Comparison of ENCODE assay signal across 15 cellular contexts in genomic region chr9:108439967-108440366, GRCh38.
DNase-seq lines count a peak whose midpoint lies in the region; ATAC-seq, FAIRE-seq and TF ChIP-seq lines count a peak whose summit lies in the region.
"Had no signal": no experiment of that assay in that cellular context is flagged by ENCODE, and none has a peak within 500 bp of the region (broad histone marks: within the 10 kb centered on the region; RNA-seq: fewer than 3 reads in every experiment).

No MANE protein-coding gene starts in this region.

- no peaks in the 10 kb centered on the region for H3K9me1 ChIP-seq in endothelial cell of umbilical vein (replicated peaks; ENCODE audit: control insufficient read depth, extremely low read depth, insufficient read depth, low read length)

- intact Hi-C loops in endothelial cell of umbilical vein (cut with micrococcal nuclease): no loop called here

- peaks cover 30% of the 10 kb centered on the region for H3K4me1 Mint-ChIP-seq in mesothelial cell of epicardium
- H3K4me1 Mint-ChIP-seq: activated T-helper 17 cell treated with anti-CD3 and anti-CD28 coated beads, Interleukin-2, amount 50 U/mL, for 72 hours; naive thymus-derived CD8-positive, alpha-beta T cell had no signal

- TF ChIP-seq POLR2A in endothelial cell of umbilical vein (IDR thresholded peaks at IDR 0.05; ENCODE audit: low read depth, low read length): no peak

- H2AFZ ChIP-seq in endothelial cell of umbilical vein (ENCODE audit: low read depth, low read length): peak overlapping the region; percentile 55

- CTCF ChIA-PET in endothelial cell of umbilical vein (lab: Charles Lee): no interaction called here

- H3K4me3 ChIP-seq in endothelial cell of umbilical vein (replicated peaks in 1 of 3; ENCODE audit: insufficient read depth in 1 of 3, low read depth in 1 of 3, low read length in 3 of 3): no peak overlapping the region
- H3K4me3 ChIP-seq: skin epidermis, upper lobe of left lung had no signal

- no peak overlapping the region for H3K27ac ChIP-seq in endothelial cell of umbilical vein (ENCODE audit: insufficient read depth, low read depth, low read length)
- H3K27ac ChIP-seq: upper lobe of left lung had no signal

- H3K36me3 Mint-ChIP-seq in mesothelial cell of epicardium: no peaks in the 10 kb centered on the region
- H3K36me3 Mint-ChIP-seq: naive thymus-derived CD8-positive, alpha-beta T cell had no signal

- H3K36me3 ChIP-seq in endothelial cell of umbilical vein (ENCODE audit: control insufficient read depth in 2 of 2, extremely low read depth in 1 of 2, insufficient read depth in 2 of 2, low read length in 2 of 2): no peaks in the 10 kb centered on the region
- H3K36me3 ChIP-seq: upper lobe of left lung had no signal

- peak overlapping the region; percentile 13 for H3K27ac Mint-ChIP-seq in mesothelial cell of epicardium
- H3K27ac Mint-ChIP-seq: activated T-helper 17 cell treated with anti-CD3 and anti-CD28 coated beads, Interleukin-2, amount 50 U/mL, for 72 hours; naive thymus-derived CD8-positive, alpha-beta T cell had no signal

- H3K4me1 ChIP-seq in endothelial cell of umbilical vein (ENCODE audit: control insufficient read depth, extremely low read depth, insufficient read depth, low read length): peaks cover 23% of the 10 kb centered on the region

- no peaks in the 10 kb centered on the region for H3K27me3 ChIP-seq in endothelial cell of umbilical vein (ENCODE audit: control insufficient read depth in 2 of 2, insufficient read depth in 2 of 2, low read length in 2 of 2)
- H3K27me3 ChIP-seq: upper lobe of left lung had no signal

- H3K4me2 ChIP-seq in endothelial cell of umbilical vein (ENCODE audit: insufficient read depth, low read length): no peak overlapping the region

- H4K20me1 ChIP-seq in endothelial cell of umbilical vein (replicated peaks; ENCODE audit: control insufficient read depth, extremely low read depth, insufficient read depth, low read length): no peaks in the 10 kb centered on the region

- H3K9me3 Mint-ChIP-seq in mesothelial cell of epicardium: no peaks in the 10 kb centered on the region

- H3K27me3 Mint-ChIP-seq in mesothelial cell of epicardium (ENCODE audit: low read depth): peaks cover 4% of the 10 kb centered on the region

- POLR2A ChIA-PET in endothelial cell of umbilical vein (lab: Charles Lee): no interaction called here

- no TSS peak for BruUV-seq in endothelial cell of umbilical vein (replicated peaks; lab: Mats Ljungman, UMichigan)

- ATAC-seq in GM18520 (IDR thresholded peaks at IDR 0.05; ENCODE audit: unreplicated experiment): no peak
- ATAC-seq: activated T-helper 17 cell treated with anti-CD3 and anti-CD28 coated beads, Interleukin-2, amount 50 U/mL, for 72 hours; naive thymus-derived CD8-positive, alpha-beta T cell had no signal

- DNase-seq in AG08395 (ENCODE audit: low spot score): peak; percentile 74
- DNase-seq in NCI-H82 treated with DMSO at 0.1 percent for 48 hours (lab: John Stamatoyannopoulos, UW; ENCODE audit: unreplicated experiment): peak; percentile 3
- peak; percentile 40 for DNase-seq in endothelial cell of umbilical vein (ENCODE audit: low read depth, low spot score)
- DNase-seq in mesothelial cell of epicardium (ENCODE audit: low spot score in 2 of 2, unreplicated experiment in 2 of 2): no peak
- DNase-seq in DMS 273 treated with DMSO at 0.1 percent for 48 hours (lab: John Stamatoyannopoulos, UW): no peak
- DNase-seq in activated naive CD4-positive, alpha-beta T cell (lab: John Stamatoyannopoulos, UW): no peak
- no peak for DNase-seq in SIG-M5 treated with dmso at 0.1 percent for 504 hours (lab: John Stamatoyannopoulos, UW; ENCODE audit: unreplicated experiment)
- DNase-seq: caudate nucleus; DND-41; naive thymus-derived CD8-positive, alpha-beta T cell; NCI-H1694 treated with DMSO at 0.1 percent for 48 hours; upper lobe of left lung had no signal

- H3K9ac ChIP-seq in endothelial cell of umbilical vein (replicated peaks; ENCODE audit: extremely low read depth, insufficient read depth, low read length): no peak overlapping the region

- no peak overlapping the region for H3K4me3 Mint-ChIP-seq in mesothelial cell of epicardium
- H3K4me3 Mint-ChIP-seq: activated T-helper 17 cell treated with anti-CD3 and anti-CD28 coated beads, Interleukin-2, amount 50 U/mL, for 72 hours; naive thymus-derived CD8-positive, alpha-beta T cell had no signal

- TF ChIP-seq CTCF in endothelial cell of umbilical vein (IDR thresholded peaks at IDR 0.05; ENCODE audit: extremely low read depth in 1 of 2, insufficient read depth in 1 of 2, low read depth in 1 of 2, low read length in 2 of 2) (no peak), mesothelial cell of epicardium (IDR thresholded peaks at IDR 0.05; ENCODE audit: unreplicated experiment) (no peak)

- no peaks in the 10 kb centered on the region for H3K79me2 ChIP-seq in endothelial cell of umbilical vein (ENCODE audit: control insufficient read depth, insufficient read depth, low read length)

- FAIRE-seq in endothelial cell of umbilical vein (lab: Jason Lieb, UNC): no peak

- no peaks in the 10 kb centered on the region for H3K9me3 ChIP-seq in endothelial cell of umbilical vein (replicated peaks; ENCODE audit: control insufficient read depth, insufficient read depth, low read length)
- H3K9me3 ChIP-seq: upper lobe of left lung had no signal

- dilution Hi-C loops in endothelial cell of umbilical vein (cut with MboI; ENCODE audit: extremely low pct_ligation_motif_present, low sequenced_read_pairs): no loop called here

TF ChIP-seq in endothelial cell of umbilical vein, 7 proteins besides CTCF, POLR2A, EP300 and RAD21:
- TF ChIP-seq FOS (IDR thresholded peaks at IDR 0.05; ENCODE audit: borderline replicate concordance, insufficient read depth, low read length) (peak; percentile 58), POLR2AphosphoS5 (IDR thresholded peaks at IDR 0.05; ENCODE audit: insufficient read depth, low read depth, low read length) (no peak)
TF ChIP-seq in endothelial cell of umbilical vein: peak in this region for 1.

Comparison
In these comparisons a context has a peak if more than half of its experiments do, and no peak if none do; other contexts are left out.
1. DNase-seq: peak in AG08395 (single experiment), NCI-H82 treated with DMSO at 0.1 percent for 48 hours (single experiment) and endothelial cell of umbilical vein (single experiment); none in mesothelial cell of epicardium (0 of 2), DMS 273 treated with DMSO at 0.1 percent for 48 hours (single experiment), activated naive CD4-positive, alpha-beta T cell (0 of 4) and SIG-M5 treated with dmso at 0.1 percent for 504 hours (single experiment).